In genomic region chr7:21980921-21981320, GRCh38 we compare ENCODE assay signal across 20 cellular contexts.
"Had no signal": no experiment of that assay in that cellular context is flagged by ENCODE, and none has a peak within 500 bp of the region (broad histone marks: within the 10 kb centered on the region; RNA-seq: fewer than 3 reads in every experiment).

No MANE protein-coding gene starts in this region.

- DNase-seq: cerebellar nuclear complex; islet precursor cell; left lung; mesenchymal stem cell; naive B cell; psoas muscle; retina; sigmoid colon; stimulated activated CD4-positive, alpha-beta T cell treated with anti-CD3 and anti-CD28 coated beads, Interleukin-2, amount 100 ng/mL, for 24 hours; stimulated activated CD4-positive, alpha-beta T cell treated with anti-CD3 and anti-CD28 coated beads, Interleukin-4, amount 100 ng/mL, for 4 hours; stimulated activated naive B cell treated with anti-CD40 and anti-IgM and Interleukin-4, amounts not matched to agents 10 μg/mL and 1 μg/mL and 100 μg/mL, for 72 hours; stimulated activated naive CD8-positive, alpha-beta T cell treated with anti-CD3 and anti-CD28 coated beads, Interleukin-15, amount 100 ng/mL, for 72 hours; trophoblast cell had no signal

- FAIRE-seq: colon, frontal cortex had no signal

- H3K27ac Mint-ChIP-seq: dendritic cell treated with granulocyte-macrophage colony-stimulating factor and Interleukin-4, amounts not matched to agents 40 ng/mL and 50 ng/mL, for 4 days; stimulated activated naive B cell treated with anti-CD40 and anti-IgM and Interleukin-4, amounts not matched to agents 10 μg/mL and 1 μg/mL and 100 μg/mL, for 72 hours had no signal

- H3K36me3 ChIP-seq: left lung, neutrophil, sigmoid colon, thoracic aorta had no signal

- H3K4me3 Mint-ChIP-seq: dendritic cell treated with granulocyte-macrophage colony-stimulating factor and Interleukin-4, amounts not matched to agents 40 ng/mL and 50 ng/mL, for 4 days; naive B cell; stimulated activated naive B cell treated with anti-CD40 and anti-IgM and Interleukin-4, amounts not matched to agents 10 μg/mL and 1 μg/mL and 100 μg/mL, for 72 hours; stimulated activated naive CD8-positive, alpha-beta T cell treated with anti-CD3 and anti-CD28 coated beads, Interleukin-15, amount 100 ng/mL, for 72 hours had no signal

- H3K27me3 ChIP-seq: left lung, neutrophil, sigmoid colon had no signal

- H3K4me3 ChIP-seq: left lung, lung, psoas muscle, sigmoid colon, skin epidermis, thoracic aorta had no signal

- H3K36me3 Mint-ChIP-seq: naive B cell; stimulated activated naive B cell treated with anti-CD40 and anti-IgM and Interleukin-4, amounts not matched to agents 10 μg/mL and 1 μg/mL and 100 μg/mL, for 72 hours had no signal

- H3K27ac ChIP-seq: left lung, neutrophil, psoas muscle, sigmoid colon, skin epidermis, thoracic aorta had no signal

- H3K4me1 Mint-ChIP-seq: stimulated activated naive CD8-positive, alpha-beta T cell treated with anti-CD3 and anti-CD28 coated beads, Interleukin-15, amount 100 ng/mL, for 72 hours had no signal

- ATAC-seq: left lung; psoas muscle; stimulated activated naive B cell treated with anti-CD40 and anti-IgM and Interleukin-4, amounts not matched to agents 10 μg/mL and 1 μg/mL and 100 μg/mL, for 72 hours; stimulated activated naive CD8-positive, alpha-beta T cell treated with anti-CD3 and anti-CD28 coated beads, Interleukin-15, amount 100 ng/mL, for 72 hours had no signal

- H3K9me3 ChIP-seq: left lung, neutrophil, psoas muscle, sigmoid colon, thoracic aorta had no signal

- H3K4me1 ChIP-seq: left lung, psoas muscle, sigmoid colon had no signal

- H3K9me3 Mint-ChIP-seq: dendritic cell treated with granulocyte-macrophage colony-stimulating factor and Interleukin-4, amounts not matched to agents 40 ng/mL and 50 ng/mL, for 4 days; naive B cell; stimulated activated naive B cell treated with anti-CD40 and anti-IgM and Interleukin-4, amounts not matched to agents 10 μg/mL and 1 μg/mL and 100 μg/mL, for 72 hours; stimulated activated naive CD8-positive, alpha-beta T cell treated with anti-CD3 and anti-CD28 coated beads, Interleukin-15, amount 100 ng/mL, for 72 hours had no signal

- H3K27me3 Mint-ChIP-seq: dendritic cell treated with granulocyte-macrophage colony-stimulating factor and Interleukin-4, amounts not matched to agents 40 ng/mL and 50 ng/mL, for 4 days; naive B cell; stimulated activated naive B cell treated with anti-CD40 and anti-IgM and Interleukin-4, amounts not matched to agents 10 μg/mL and 1 μg/mL and 100 μg/mL, for 72 hours; stimulated activated naive CD8-positive, alpha-beta T cell treated with anti-CD3 and anti-CD28 coated beads, Interleukin-15, amount 100 ng/mL, for 72 hours had no signal
